In the genomic region with DNA sequence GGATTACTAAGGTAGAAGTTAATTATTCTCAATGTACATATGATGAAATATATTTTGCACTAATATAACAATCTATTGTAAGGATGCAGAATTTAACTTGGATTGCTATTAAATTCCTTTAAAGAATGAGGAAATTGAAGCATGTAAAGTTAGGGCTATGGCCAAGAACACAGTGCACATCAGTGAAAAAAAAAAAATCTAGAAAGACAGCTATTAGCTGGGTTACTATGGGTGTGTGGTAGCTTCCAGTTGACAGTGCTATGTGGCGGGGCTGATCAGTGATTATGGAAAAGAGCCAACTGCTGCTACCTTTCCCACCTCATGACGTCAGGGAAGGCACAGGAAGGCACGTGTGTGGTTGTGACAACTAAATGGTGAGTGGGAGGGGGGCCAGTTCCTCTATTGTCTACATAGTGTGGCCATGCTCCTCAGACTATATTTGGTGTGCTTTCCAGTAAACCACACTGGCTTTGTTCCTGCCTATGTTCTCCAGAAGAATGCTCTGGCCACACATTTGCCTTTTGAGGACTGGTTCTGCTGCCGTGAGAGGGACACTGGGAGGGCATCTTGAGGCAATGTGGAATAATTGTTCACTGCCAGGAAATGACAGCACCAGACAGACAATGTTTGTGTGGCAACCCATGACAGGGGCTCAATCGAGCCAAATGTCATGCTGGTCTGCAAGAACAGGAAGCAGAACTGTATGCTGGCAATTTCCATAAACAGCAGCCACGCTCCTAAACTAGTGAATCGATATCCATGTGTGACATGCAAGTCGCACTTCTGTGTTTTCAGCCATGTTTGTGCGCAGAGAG, we compare ENCODE assay signal across 8 cellular contexts. TPM values are rescaled to one million over a fixed set of nuclear protein-coding genes. Genes with fewer than 3 reads are reported as not detected.
A peak's percentile ranks its signal among the peaks of the same experiment; 100 is the strongest.
DNase-seq lines count a peak whose midpoint lies in the region; ATAC-seq and TF ChIP-seq lines count a peak whose summit lies in the region.

No MANE protein-coding gene starts in this region.

- peak overlapping the region; percentile 100 for H3K27ac Mint-ChIP-seq in activated CD4-positive, alpha-beta T cell treated with anti-CD3 and anti-CD28 coated beads, Interleukin-2, amount 10 ng/mL, durations not matched to agents 7 days and 5 days

- H3K27me3 Mint-ChIP-seq in activated CD4-positive, alpha-beta T cell treated with anti-CD3 and anti-CD28 coated beads, Interleukin-2, amount 10 ng/mL, durations not matched to agents 7 days and 5 days = no peaks in the 10 kb centered on the region

- POLR2A ChIA-PET in activated CD4-positive, alpha-beta T cell treated with anti-CD3 and anti-CD28 coated beads, Interleukin-2, amount 10 ng/mL, durations not matched to agents 7 days and 5 days (lab: Charles Lee) = interaction anchor here (0.5 kb wide), 1 partner anchor 77 kb away, joined by 8 read pairs; no protein-coding TSS in a partner anchor

- peaks cover 61% of the 10 kb centered on the region for H3K4me1 Mint-ChIP-seq in activated CD4-positive, alpha-beta T cell treated with anti-CD3 and anti-CD28 coated beads, Interleukin-2, amount 10 ng/mL, durations not matched to agents 7 days and 5 days

- no peaks in the 10 kb centered on the region for H3K36me3 ChIP-seq in BE2C
- H3K36me3 ChIP-seq in muscle layer of duodenum (ENCODE audit: control insufficient read depth in 1 of 2, insufficient read depth in 2 of 2, low read length in 2 of 2) = no peaks in the 10 kb centered on the region

- H3K4me3 ChIP-seq in BE2C (ENCODE audit: low read depth, low read length) = peak overlapping the region; percentile 43
- H3K4me3 ChIP-seq in muscle layer of duodenum (ENCODE audit: low read depth in 1 of 2, low read length in 2 of 2) = peak overlapping the region in 1 of 2 donors; percentile 36

- H3K27ac ChIP-seq in muscle layer of duodenum (ENCODE audit: low read length) = peak overlapping the region; percentile 80

- no peak for TF ChIP-seq CTCF in BE2C (IDR thresholded peaks at IDR 0.05; ENCODE audit: low read depth, low read length)

- DNase-seq in BE2C (peak; percentile 55), NCI-H2171 (lab: John Stamatoyannopoulos, UW) (peak; percentile 15), dermis microvascular lymphatic vessel endothelial cell (ENCODE audit: low read depth in 2 of 2) (peak; percentile 98 to 100), superior temporal gyrus (ENCODE audit: extremely low spot score) (peak; percentile 38)
- DNase-seq in activated CD4-positive, alpha-beta T cell treated with anti-CD3 and anti-CD28 coated beads, Interleukin-2, amount 10 ng/mL, durations not matched to agents 7 days and 5 days = peak; percentile 60

- peaks cover 5% of the 10 kb centered on the region for H3K36me3 Mint-ChIP-seq in activated CD4-positive, alpha-beta T cell treated with anti-CD3 and anti-CD28 coated beads, Interleukin-2, amount 10 ng/mL, durations not matched to agents 7 days and 5 days (ENCODE audit: low read depth)

- CTCF ChIA-PET in activated CD4-positive, alpha-beta T cell treated with anti-CD3 and anti-CD28 coated beads, Interleukin-2, amount 10 ng/mL, durations not matched to agents 7 days and 5 days (lab: Charles Lee) = interaction anchor here (1.0 to 1.7 kb wide), 2 partner anchors 86 to 123 kb away, joined by 3 to 4 read pairs; no protein-coding TSS in a partner anchor

- peak; percentile 24 for ATAC-seq in GM21576 (IDR thresholded peaks at IDR 0.05; ENCODE audit: unreplicated experiment)
- ATAC-seq in GM19324 (IDR thresholded peaks at IDR 0.05; ENCODE audit: low FRiP score, unreplicated experiment) = no peak

- no peaks in the 10 kb centered on the region for H3K9me3 ChIP-seq in BE2C
- H3K9me3 ChIP-seq in muscle layer of duodenum (ENCODE audit: control insufficient read depth in 1 of 2, low read length in 2 of 2) = no peaks in the 10 kb centered on the region

- H3K4me1 ChIP-seq in BE2C (peaks cover 28% of the 10 kb centered on the region), muscle layer of duodenum (ENCODE audit: control insufficient read depth in 1 of 2, insufficient read depth in 2 of 2, low read length in 2 of 2) (peaks cover 6 to 16% of the 10 kb centered on the region in 2 donors)

- H3K9me3 Mint-ChIP-seq in activated CD4-positive, alpha-beta T cell treated with anti-CD3 and anti-CD28 coated beads, Interleukin-2, amount 10 ng/mL, durations not matched to agents 7 days and 5 days = no peaks in the 10 kb centered on the region

- H3K27me3 ChIP-seq in BE2C (no peaks in the 10 kb centered on the region), muscle layer of duodenum (ENCODE audit: low read depth, low read length) (no peaks in the 10 kb centered on the region)

- H3K4me3 Mint-ChIP-seq in activated CD4-positive, alpha-beta T cell treated with anti-CD3 and anti-CD28 coated beads, Interleukin-2, amount 10 ng/mL, durations not matched to agents 7 days and 5 days = peak overlapping the region; percentile 3

RNA-seq across cellular contexts. Expression of gene SDE2, which starts 2.9 kb away (rescaled TPM):
- 25.2 TPM for polyA plus RNA-seq in BE2C (2012; ENCODE audit: insufficient read depth, insufficient read length, low read depth)
- 10 to 100 TPM; 16.1 to 16.6 TPM for total RNA-seq in activated CD4-positive, alpha-beta T cell treated with anti-CD3 and anti-CD28 coated beads, Interleukin-2, amount 10 ng/mL, durations not matched to agents 7 days and 5 days
- 19.4 and 28.6 TPM in 2 replicates for total RNA-seq in dermis microvascular lymphatic vessel endothelial cell

Comparison
In these comparisons a context has a peak if more than half of its experiments do, and no peak if none do; other contexts are left out.
1. DNase-seq: peak in every context shown above with its lines; median percentile 99 in dermis microvascular lymphatic vessel endothelial cell; 60 in activated CD4-positive, alpha-beta T cell treated with anti-CD3 and anti-CD28 coated beads, Interleukin-2, amount 10 ng/mL, durations not matched to agents 7 days and 5 days; 55 in BE2C; 38 in superior temporal gyrus; 15 in NCI-H2171.